In the genomic region with DNA sequence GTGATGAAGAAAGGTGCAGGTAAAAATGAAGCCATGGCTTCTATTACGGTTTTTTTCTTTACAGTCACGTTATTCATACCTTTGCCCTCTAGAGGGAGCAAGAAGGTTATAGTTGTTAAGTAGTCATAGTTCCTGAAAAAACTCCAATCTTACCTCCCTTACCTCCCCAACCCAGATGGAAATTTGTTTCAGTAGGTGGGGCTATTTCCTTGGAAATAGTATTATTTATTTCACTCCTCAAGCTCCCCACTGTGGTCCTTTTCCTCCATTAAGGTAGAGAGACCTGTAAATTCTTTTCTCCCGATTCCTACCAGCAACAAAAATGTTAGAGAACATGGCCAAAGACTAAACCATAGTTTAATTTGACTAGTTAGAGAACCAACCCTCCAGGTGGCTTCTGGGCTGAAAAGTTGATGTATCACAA, we compare ENCODE assay signal across 9 cellular contexts. TPM values are rescaled to one million over a fixed set of nuclear protein-coding genes. Genes with fewer than 3 reads are reported as not detected.
DNase-seq lines count a peak whose midpoint lies in the region; ATAC-seq and TF ChIP-seq lines count a peak whose summit lies in the region.
"Had no signal": no experiment of that assay in that cellular context is flagged by ENCODE, and none has a peak within 500 bp of the region (broad histone marks: within the 10 kb centered on the region; RNA-seq: fewer than 3 reads in every experiment).

No MANE protein-coding gene starts in this region.

- no peaks in the 10 kb centered on the region for H3K27me3 ChIP-seq in SK-N-SH (ENCODE audit: insufficient read depth)
- H3K27me3 ChIP-seq in neural progenitor cell = no peaks in the 10 kb centered on the region

- no peak for TF ChIP-seq EP300 in SK-N-SH (IDR thresholded peaks at IDR 0.05; ENCODE audit: borderline replicate concordance in 1 of 2, low read depth in 1 of 2, low read length in 1 of 2)

- H3K9ac ChIP-seq in SK-N-SH = no peak overlapping the region
- H3K9ac ChIP-seq in neural progenitor cell = no peak overlapping the region

- CTCF ChIA-PET in SK-N-SH (lab: Yijun Ruan, JAX) = interaction anchor here (0.5 to 13.8 kb wide), 106 partner anchors 8 to 850 kb away, joined by 3 to 460 read pairs (median 4); partner anchors contain the start of gene FRMD6

- H3K4me3 Mint-ChIP-seq in neural progenitor cell = no peak overlapping the region
- H3K4me3 Mint-ChIP-seq: CD8-positive, alpha-beta memory T cell had no signal

- no peaks in the 10 kb centered on the region for H3K27me3 Mint-ChIP-seq in neural progenitor cell (ENCODE audit: insufficient read depth, low read depth)
- H3K27me3 Mint-ChIP-seq: CD8-positive, alpha-beta memory T cell had no signal

- H3K79me2 ChIP-seq in SK-N-SH (ENCODE audit: insufficient read depth) = no peaks in the 10 kb centered on the region
- no peaks in the 10 kb centered on the region for H3K79me2 ChIP-seq in neural progenitor cell (ENCODE audit: low read depth)

- no peak overlapping the region for H3K27ac Mint-ChIP-seq in neural progenitor cell

- H3K9me2 ChIP-seq in SK-N-SH = no peaks in the 10 kb centered on the region

- DNase-seq in Right ventricle myocardium inferior (ENCODE audit: missing footprints) (no peak), cardiac septum (ENCODE audit: low spot score) (no peak), NCI-H1417 treated with DMSO at 0.1 percent for 48 hours (lab: John Stamatoyannopoulos, UW) (peak; percentile 76), SK-N-SH (peak; percentile 68), fibroblast of mammary gland (ENCODE audit: low read depth) (peak; percentile 93), neural progenitor cell (ENCODE audit: low spot score) (peak; percentile 88), T1000 (lab: John Stamatoyannopoulos, UW) (no peak)

- WGBS in SK-N-SH (ENCODE audit: low lambda C conversion rate) = 23% methylated on average over 3 of the region's 3 CpGs

- POLR2A ChIA-PET in SK-N-SH (lab: Yijun Ruan, JAX) = interaction anchor here (0.6 to 1.3 kb wide), 2 partner anchors 369 to 371 kb away, joined by 4 to 6 read pairs; no protein-coding TSS in a partner anchor

- TF ChIP-seq CTCF in SK-N-SH (IDR thresholded peaks at IDR 0.05) = peak; percentile 96
- TF ChIP-seq CTCF in fibroblast of mammary gland (conservative IDR thresholded peaks at IDR 0.05; ENCODE audit: control insufficient read depth, insufficient read depth, low read depth, low read length) = peak; percentile 82
- TF ChIP-seq CTCF in neural progenitor cell (IDR thresholded peaks at IDR 0.05) = peak; percentile 90

- H3K4me1 ChIP-seq in SK-N-SH (ENCODE audit: control insufficient read depth in 1 of 2, insufficient read depth in 2 of 2, low read depth in 1 of 2, low read length in 1 of 2) (peaks cover 4% of the 10 kb centered on the region in 2 experiments; a peak in 3 of 4 replicates), neural progenitor cell (no peaks in the 10 kb centered on the region)

- H3F3A ChIP-seq in SK-N-SH (replicated peaks; ENCODE audit: insufficient read depth) (peaks cover 6% of the 10 kb centered on the region), neural progenitor cell (ENCODE audit: low read depth) (no peaks in the 10 kb centered on the region)

- no peak overlapping the region for H2AFZ ChIP-seq in SK-N-SH (ENCODE audit: low read depth)
- no peak overlapping the region for H2AFZ ChIP-seq in neural progenitor cell (replicated peaks)

- no peaks in the 10 kb centered on the region for H3K36me3 Mint-ChIP-seq in neural progenitor cell

- no peaks in the 10 kb centered on the region for H3K9me3 ChIP-seq in SK-N-SH
- no peaks in the 10 kb centered on the region for H3K9me3 ChIP-seq in neural progenitor cell (ENCODE audit: low read depth)

- no peaks in the 10 kb centered on the region for H3K9me3 Mint-ChIP-seq in neural progenitor cell
- H3K9me3 Mint-ChIP-seq: CD8-positive, alpha-beta memory T cell had no signal

- H3K4me1 Mint-ChIP-seq in neural progenitor cell = peaks cover 3% of the 10 kb centered on the region
- H3K4me1 Mint-ChIP-seq: CD8-positive, alpha-beta memory T cell had no signal

- H4K20me1 ChIP-seq in SK-N-SH (ENCODE audit: insufficient read depth) = no peaks in the 10 kb centered on the region
- no peaks in the 10 kb centered on the region for H4K20me1 ChIP-seq in neural progenitor cell (ENCODE audit: low read depth)

- H3K27ac ChIP-seq in SK-N-SH (ENCODE audit: low read depth in 2 of 2, low read length in 1 of 2) = peak overlapping the region; percentile 64 to 80
- H3K27ac ChIP-seq in neural progenitor cell = no peak overlapping the region

- no peaks in the 10 kb centered on the region for H3K36me3 ChIP-seq in SK-N-SH (replicated peaks in 1 of 2; ENCODE audit: control insufficient read depth in 1 of 2, insufficient read depth in 2 of 2, low read length in 1 of 2)
- H3K36me3 ChIP-seq in neural progenitor cell = no peaks in the 10 kb centered on the region

- ATAC-seq in Right ventricle myocardium inferior (peak; percentile 88), GM19467 (IDR thresholded peaks at IDR 0.05; ENCODE audit: unreplicated experiment) (no peak)

- peak; percentile 99 for TF ChIP-seq RAD21 in SK-N-SH (IDR thresholded peaks at IDR 0.05; ENCODE audit: low read length)

- intact Hi-C loops in Right ventricle myocardium inferior (cut with DNase I) = loop anchor here (1.0 to 2.0 kb wide), 2 partner anchors 497 to 695 kb away; no protein-coding TSS in a partner anchor
- intact Hi-C loops in cardiac septum (cut with DNase I) = loop anchor here (2.0 to 10.0 kb wide), 4 partner anchors 369 to 841 kb away; partner anchors contain the start of genes FRMD6 and RTRAF

- H3K4me3 ChIP-seq in SK-N-SH (ENCODE audit: low read depth in 2 of 2, low read length in 1 of 2) (no peak overlapping the region), fibroblast of mammary gland (ENCODE audit: control insufficient read depth, low read depth, low read length) (no peak overlapping the region), neural progenitor cell (no peak overlapping the region)

- H3K4me2 ChIP-seq in SK-N-SH (no peak overlapping the region), neural progenitor cell (no peak overlapping the region)

TF ChIP-seq in SK-N-SH, 30 proteins besides CTCF, POLR2A, EP300 and RAD21 (continues in another document):
- TF ChIP-seq SMC3 (IDR thresholded peaks at IDR 0.05; ENCODE audit: low read depth, low read length) (peak; percentile 92), MXI1 (IDR thresholded peaks at IDR 0.05; ENCODE audit: low read depth, low read length) (no peak), TAF1 (IDR thresholded peaks at IDR 0.05; ENCODE audit: borderline replicate concordance, low read depth, low read length) (no peak), RXRA (IDR thresholded peaks at IDR 0.05; ENCODE audit: borderline replicate concordance, low read depth) (peak; percentile 29; the same call in 1 of the 2 replicates), JUND (IDR thresholded peaks at IDR 0.05) (no peak), ELF1 (IDR thresholded peaks at IDR 0.05) (0 out of 2 replicates have a peak, but pooled peaks have one; percentile 7), RFX5 (IDR thresholded peaks at IDR 0.05; ENCODE audit: low read length) (no peak), POLR2AphosphoS5 (IDR thresholded peaks at IDR 0.05; ENCODE audit: low read depth, low read length) (no peak; the same call in 1 of the 2 replicates), SIN3A (IDR thresholded peaks at IDR 0.05; ENCODE audit: borderline replicate concordance, low read depth, low read length) (no peak), PBX3 (IDR thresholded peaks at IDR 0.05) (no peak), NRF1 (IDR thresholded peaks at IDR 0.05; ENCODE audit: low read depth, low read length) (no peak)
- TF ChIP-seq, protein P1, sequence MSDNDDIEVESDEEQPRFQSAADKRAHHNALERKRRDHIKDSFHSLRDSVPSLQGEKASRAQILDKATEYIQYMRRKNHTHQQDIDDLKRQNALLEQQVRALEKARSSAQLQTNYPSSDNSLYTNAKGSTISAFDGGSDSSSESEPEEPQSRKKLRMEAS (IDR thresholded peaks at IDR 0.05; ENCODE audit: low read depth) = peak; percentile 52; the same call in 1 of the 2 replicates
- TF ChIP-seq, protein P2, sequence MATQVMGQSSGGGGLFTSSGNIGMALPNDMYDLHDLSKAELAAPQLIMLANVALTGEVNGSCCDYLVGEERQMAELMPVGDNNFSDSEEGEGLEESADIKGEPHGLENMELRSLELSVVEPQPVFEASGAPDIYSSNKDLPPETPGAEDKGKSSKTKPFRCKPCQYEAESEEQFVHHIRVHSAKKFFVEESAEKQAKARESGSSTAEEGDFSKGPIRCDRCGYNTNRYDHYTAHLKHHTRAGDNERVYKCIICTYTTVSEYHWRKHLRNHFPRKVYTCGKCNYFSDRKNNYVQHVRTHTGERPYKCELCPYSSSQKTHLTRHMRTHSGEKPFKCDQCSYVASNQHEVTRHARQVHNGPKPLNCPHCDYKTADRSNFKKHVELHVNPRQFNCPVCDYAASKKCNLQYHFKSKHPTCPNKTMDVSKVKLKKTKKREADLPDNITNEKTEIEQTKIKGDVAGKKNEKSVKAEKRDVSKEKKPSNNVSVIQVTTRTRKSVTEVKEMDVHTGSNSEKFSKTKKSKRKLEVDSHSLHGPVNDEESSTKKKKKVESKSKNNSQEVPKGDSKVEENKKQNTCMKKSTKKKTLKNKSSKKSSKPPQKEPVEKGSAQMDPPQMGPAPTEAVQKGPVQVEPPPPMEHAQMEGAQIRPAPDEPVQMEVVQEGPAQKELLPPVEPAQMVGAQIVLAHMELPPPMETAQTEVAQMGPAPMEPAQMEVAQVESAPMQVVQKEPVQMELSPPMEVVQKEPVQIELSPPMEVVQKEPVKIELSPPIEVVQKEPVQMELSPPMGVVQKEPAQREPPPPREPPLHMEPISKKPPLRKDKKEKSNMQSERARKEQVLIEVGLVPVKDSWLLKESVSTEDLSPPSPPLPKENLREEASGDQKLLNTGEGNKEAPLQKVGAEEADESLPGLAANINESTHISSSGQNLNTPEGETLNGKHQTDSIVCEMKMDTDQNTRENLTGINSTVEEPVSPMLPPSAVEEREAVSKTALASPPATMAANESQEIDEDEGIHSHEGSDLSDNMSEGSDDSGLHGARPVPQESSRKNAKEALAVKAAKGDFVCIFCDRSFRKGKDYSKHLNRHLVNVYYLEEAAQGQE (IDR thresholded peaks at IDR 0.05; ENCODE audit: low read depth, low read length) = no peak

RNA-seq across cellular contexts. Expression of gene TMX1, which starts 43.4 kb away (rescaled TPM):
- 10.0 TPM for total RNA-seq in Right ventricle myocardium inferior
- 8.7 TPM for total RNA-seq in cardiac septum
- 16.1 and 16.8 TPM in 2 replicates for polyA plus RNA-seq in SK-N-SH (2012; rRNA removed)
- 23.1 and 24.6 TPM in 2 replicates for polyA plus RNA-seq in SK-N-SH (2012; cell fraction: cytosol; rRNA removed)
- 4.1 and 6.8 TPM in 2 replicates for polyA plus RNA-seq in SK-N-SH (2012; cell fraction: nucleus; rRNA removed)
- total RNA-seq in neural progenitor cell (ENCODE audit: low replicate concordance) = 75.6 and 96.4 TPM in 2 replicates

Comparison
In these comparisons a context has a peak if more than half of its experiments do, and no peak if none do; other contexts are left out.
1. DNase-seq: peak in NCI-H1417 treated with DMSO at 0.1 percent for 48 hours (single experiment), SK-N-SH (single experiment), fibroblast of mammary gland (single experiment) and neural progenitor cell (single experiment); none in Right ventricle myocardium inferior (single experiment), cardiac septum (single experiment) and T1000 (single experiment).
2. Peak in every context shown above with its lines, with median percentiles within 50 percentile points of each other: CTCF ChIP-seq.